ENCODE assay signal across 9 cellular contexts in the genomic region with DNA sequence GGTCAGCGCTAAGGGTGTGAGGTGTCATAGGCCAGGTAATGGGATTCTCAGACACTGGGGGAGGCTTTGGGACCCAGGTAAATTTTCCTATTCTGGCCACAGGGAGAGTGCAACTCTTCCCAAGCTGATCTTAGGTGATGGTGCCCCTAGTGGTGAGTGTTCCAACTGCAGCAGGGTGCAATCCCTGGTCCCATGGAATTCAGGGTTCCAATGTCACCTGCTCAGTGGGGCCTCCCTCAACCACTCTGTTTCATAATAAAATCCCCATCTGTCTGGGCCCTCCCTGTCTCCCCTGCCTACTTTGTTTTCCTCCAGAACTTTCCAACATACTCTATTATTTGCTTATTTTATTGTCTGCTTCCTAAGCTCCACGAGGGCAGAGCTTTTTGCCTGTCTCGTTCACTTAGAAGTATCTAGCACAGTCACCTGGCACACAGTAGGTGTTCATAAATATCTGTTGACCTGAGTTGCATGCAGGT. TPM values are rescaled to one million over a fixed set of nuclear protein-coding genes. Genes with fewer than 3 reads are reported as not detected.
A peak's percentile ranks its signal among the peaks of the same experiment; 100 is the strongest.
DNase-seq lines count a peak whose midpoint lies in the region; ATAC-seq and TF ChIP-seq lines count a peak whose summit lies in the region.
"Had no signal": no experiment of that assay in that cellular context is flagged by ENCODE, and none has a peak within 500 bp of the region (broad histone marks: within the 10 kb centered on the region; RNA-seq: fewer than 3 reads in every experiment).

No MANE protein-coding gene starts in this region.

- no peaks in the 10 kb centered on the region for H3K9me2 ChIP-seq in neural cell (ENCODE audit: insufficient read depth, low read length)

- H3K27ac Mint-ChIP-seq in activated CD8-positive, alpha-beta T cell treated with anti-CD3 and anti-CD28 coated beads for 36 hours = no peak overlapping the region

- TF ChIP-seq CTCF in activated CD8-positive, alpha-beta T cell treated with anti-CD3 and anti-CD28 coated beads for 36 hours (IDR thresholded peaks at IDR 0.05) = peak; percentile 97
- TF ChIP-seq CTCF in epithelial cell of esophagus (IDR thresholded peaks at IDR 0.05; ENCODE audit: insufficient read depth, low read depth, low read length, missing control alignments) (peak; percentile 90), neural cell (IDR thresholded peaks at IDR 0.05; ENCODE audit: poor library complexity, severe bottlenecking) (peak; percentile 71), thoracic aorta (IDR thresholded peaks at IDR 0.05) (peak; percentile 94)

- CTCF ChIA-PET in activated CD8-positive, alpha-beta T cell treated with anti-CD3 and anti-CD28 coated beads for 36 hours (lab: Charles Lee) = interaction anchor here (0.6 to 2.4 kb wide), 23 partner anchors 10 to 249 kb away, joined by 3 to 28 read pairs (median 3); no protein-coding TSS in a partner anchor

- H3K4me1 Mint-ChIP-seq in activated CD8-positive, alpha-beta T cell treated with anti-CD3 and anti-CD28 coated beads for 36 hours (ENCODE audit: low read depth) = peaks cover 7% of the 10 kb centered on the region

- no peaks in the 10 kb centered on the region for H3K79me2 ChIP-seq in neural cell (replicated peaks; ENCODE audit: insufficient read depth, low read length)

- TF ChIP-seq EP300 in neural cell (conservative IDR thresholded peaks at IDR 0.05; ENCODE audit: poor library complexity, severe bottlenecking) = no peak

- no peaks in the 10 kb centered on the region for H3K9me3 ChIP-seq in neural cell (ENCODE audit: low read length)
- H3K9me3 ChIP-seq in thoracic aorta = no peaks in the 10 kb centered on the region
- H3K9me3 ChIP-seq: BLaER1 treated with 17β-estradiol and CSF1 and Interleukin-3, amounts not matched to agents 10 nM and 100 nM had no signal

- no peak overlapping the region for H3K4me3 ChIP-seq in epithelial cell of esophagus (ENCODE audit: low read length)
- no peak overlapping the region for H3K4me3 ChIP-seq in neural cell (ENCODE audit: low read length)
- H3K4me3 ChIP-seq in thoracic aorta = no peak overlapping the region
- H3K4me3 ChIP-seq: BLaER1 treated with 17β-estradiol and CSF1 and Interleukin-3, amounts not matched to agents 10 nM and 100 nM had no signal

- H3K27ac ChIP-seq in neural cell (ENCODE audit: low read length) (no peak overlapping the region), thoracic aorta (no peak overlapping the region)
- H3K27ac ChIP-seq: BLaER1 treated with 17β-estradiol and CSF1 and Interleukin-3, amounts not matched to agents 10 nM and 100 nM had no signal

- peak; percentile 9 for DNase-seq in DMS79 treated with DMSO at 0.1 percent for 48 hours (lab: John Stamatoyannopoulos, UW)
- DNase-seq in DMS79 (lab: John Stamatoyannopoulos, UW) = no peak
- DNase-seq in LoVo (ENCODE audit: low spot score) = peak; percentile 66
- DNase-seq in activated CD8-positive, alpha-beta T cell treated with anti-CD3 and anti-CD28 coated beads for 36 hours = peak; percentile 69
- DNase-seq in epithelial cell of esophagus (ENCODE audit: low read depth) = peak; percentile 51
- no peak for DNase-seq in thoracic aorta (ENCODE audit: low spot score)

- no peak overlapping the region for H3K9ac ChIP-seq in neural cell (ENCODE audit: low read length)
- H3K9ac ChIP-seq: BLaER1 treated with 17β-estradiol and CSF1 and Interleukin-3, amounts not matched to agents 10 nM and 100 nM had no signal

- H3K36me3 ChIP-seq in neural cell (ENCODE audit: insufficient read depth, low read length) (no peaks in the 10 kb centered on the region), thoracic aorta (no peaks in the 10 kb centered on the region)
- H3K36me3 ChIP-seq: BLaER1 treated with 17β-estradiol and CSF1 and Interleukin-3, amounts not matched to agents 10 nM and 100 nM had no signal

- peaks cover 3% of the 10 kb centered on the region for H3K27me3 Mint-ChIP-seq in activated CD8-positive, alpha-beta T cell treated with anti-CD3 and anti-CD28 coated beads for 36 hours

- H3K4me1 ChIP-seq in thoracic aorta (ENCODE audit: control insufficient read depth in 1 of 2, low read depth in 2 of 2) = peaks cover 3 to 19% of the 10 kb centered on the region in 2 donors

- H3K9me3 Mint-ChIP-seq in activated CD8-positive, alpha-beta T cell treated with anti-CD3 and anti-CD28 coated beads for 36 hours = no peaks in the 10 kb centered on the region

- intact Hi-C loops in activated CD8-positive, alpha-beta T cell treated with anti-CD3 and anti-CD28 coated beads for 36 hours (cut with micrococcal nuclease) = no loop called here

- no peak overlapping the region for H2AFZ ChIP-seq in neural cell (ENCODE audit: low read depth, low read length)

- no peak for TF ChIP-seq RAD21 in neural cell (conservative IDR thresholded peaks at IDR 0.05)

- no peaks in the 10 kb centered on the region for H3K36me3 Mint-ChIP-seq in activated CD8-positive, alpha-beta T cell treated with anti-CD3 and anti-CD28 coated beads for 36 hours (ENCODE audit: low read depth)

- H3K4me2 ChIP-seq in neural cell (ENCODE audit: low read length) = no peak overlapping the region

- no peaks in the 10 kb centered on the region for H3F3A ChIP-seq in neural cell (ENCODE audit: insufficient read depth, low read length, poor library complexity, severe bottlenecking)

- ATAC-seq in activated CD8-positive, alpha-beta T cell treated with anti-CD3 and anti-CD28 coated beads for 36 hours = no peak
- ATAC-seq in thoracic aorta (ENCODE audit: insufficient number of reproducible peaks, low FRiP score, low read depth) = no peak
- ATAC-seq in HG03139 (IDR thresholded peaks at IDR 0.05; ENCODE audit: unreplicated experiment) = no peak

- H3K27me3 ChIP-seq in neural cell (ENCODE audit: insufficient read depth, low read depth, low read length) = no peaks in the 10 kb centered on the region
- H3K27me3 ChIP-seq in thoracic aorta (replicated peaks; ENCODE audit: insufficient read depth) = no peaks in the 10 kb centered on the region
- H3K27me3 ChIP-seq: BLaER1 treated with 17β-estradiol and CSF1 and Interleukin-3, amounts not matched to agents 10 nM and 100 nM had no signal

- POLR2A ChIA-PET in activated CD8-positive, alpha-beta T cell treated with anti-CD3 and anti-CD28 coated beads for 36 hours (lab: Charles Lee) = interaction anchor here (0.8 to 1.0 kb wide), 3 partner anchors 9 to 308 kb away, joined by 3 to 5 read pairs (median 4); no protein-coding TSS in a partner anchor

- H3K4me3 Mint-ChIP-seq in activated CD8-positive, alpha-beta T cell treated with anti-CD3 and anti-CD28 coated beads for 36 hours = no peak overlapping the region

- no peaks in the 10 kb centered on the region for H4K20me1 ChIP-seq in neural cell (ENCODE audit: insufficient read depth)
- H4K20me1 ChIP-seq: BLaER1 treated with 17β-estradiol and CSF1 and Interleukin-3, amounts not matched to agents 10 nM and 100 nM had no signal

TF ChIP-seq in neural cell, 6 proteins besides CTCF, POLR2A, EP300 and RAD21:
- no peak for TF ChIP-seq EZH2 (IDR thresholded peaks at IDR 0.05; ENCODE audit: borderline replicate concordance, insufficient read depth, low read length, poor library complexity, severe bottlenecking)
- no peak for TF ChIP-seq TAF1 (IDR thresholded peaks at IDR 0.05; ENCODE audit: low read depth)
- no peak for TF ChIP-seq REST (IDR thresholded peaks at IDR 0.05; ENCODE audit: borderline replicate concordance)
- TF ChIP-seq SMC3 (conservative IDR thresholded peaks at IDR 0.05; ENCODE audit: poor library complexity) = peak; percentile 23
- TF ChIP-seq POLR2AphosphoS5 (IDR thresholded peaks at IDR 0.05) = no peak
- no peak for TF ChIP-seq MXI1 (conservative IDR thresholded peaks at IDR 0.05; ENCODE audit: poor library complexity, severe bottlenecking)
TF ChIP-seq in neural cell: peak in this region for 1.

RNA-seq across cellular contexts. Expression of gene SGSM1, which starts 2.9 kb away (rescaled TPM):
- total RNA-seq in activated CD8-positive, alpha-beta T cell treated with anti-CD3 and anti-CD28 coated beads for 36 hours = under 1 TPM in 1 of 2 experiments, not detected in 1; 0.13 TPM
- 7.5 and 9.2 TPM in 2 replicates for polyA plus RNA-seq in neural cell
- 12.9 and 13.2 TPM in 2 replicates for polyA minus RNA-seq in neural cell
- 10 to 100 TPM in 1 of 2 donors, 1 to 10 TPM in 1; 6.8 to 11.1 TPM for total RNA-seq in thoracic aorta

RNA-seq across cellular contexts. Expression of gene PIWIL3, which starts 28.6 kb away (rescaled TPM):
- total RNA-seq in activated CD8-positive, alpha-beta T cell treated with anti-CD3 and anti-CD28 coated beads for 36 hours = not detected
- polyA plus RNA-seq in neural cell = 0.14 and 0.16 TPM in 2 replicates
- polyA minus RNA-seq in neural cell = 0.24 TPM in 1 of 2 replicates, not detected in the other
- total RNA-seq in thoracic aorta = not detected

Comparison
In these comparisons a context has a peak if more than half of its experiments do, and no peak if none do; other contexts are left out.
1. DNase-seq: peak in DMS79 treated with DMSO at 0.1 percent for 48 hours (single experiment), LoVo (single experiment), activated CD8-positive, alpha-beta T cell treated with anti-CD3 and anti-CD28 coated beads for 36 hours (single experiment) and epithelial cell of esophagus (single experiment); none in DMS79 (single experiment) and thoracic aorta (single experiment).
2. RNA of gene SGSM1, which starts 2.9 kb away (total RNA-seq): 6.8 to 11.1 TPM in thoracic aorta; 0.13 TPM in activated CD8-positive, alpha-beta T cell treated with anti-CD3 and anti-CD28 coated beads for 36 hours; every median in the first group is over 4 times any median in the second.
3. Peak in every context shown above with its lines, with median percentiles within 50 percentile points of each other: CTCF ChIP-seq.